ENCODE assay signal across 18 cellular contexts in genomic region chr1:43512681-43513080, GRCh38.
"Had no signal": no experiment of that assay in that cellular context is flagged by ENCODE, and none has a peak within 500 bp of the region (broad histone marks: within the 10 kb centered on the region; RNA-seq: fewer than 3 reads in every experiment).

No MANE protein-coding gene starts in this region.

- H3K27ac ChIP-seq: psoas muscle, spleen, thoracic aorta had no signal

- DNase-seq: central memory CD4-positive, alpha-beta T cell; effector memory CD8-positive, alpha-beta T cell; erythroblast; foreskin melanocyte; kidney glomerular epithelial cell; mammary epithelial cell; occipital lobe; psoas muscle; retina; spleen; stimulated activated CD4-positive, alpha-beta T cell treated with anti-CD3 and anti-CD28 coated beads, Interleukin-15, amount 100 ng/mL, for 24 hours; stimulated activated CD4-positive, alpha-beta T cell treated with anti-CD3 and anti-CD28 coated beads, Interleukin-1b, Interleukin-23, amount 100 ng/mL, for 48 hours; stimulated activated CD4-positive, alpha-beta T cell treated with anti-CD3 and anti-CD28 coated beads, Interleukin-4, amount 100 ng/mL, for 24 hours had no signal

- H3K4me1 ChIP-seq: psoas muscle, spleen had no signal

- H3K27me3 ChIP-seq: hepatocyte had no signal

- ATAC-seq: effector memory CD8-positive, alpha-beta T cell; left lobe of liver; psoas muscle; sciatic nerve; stimulated activated memory B cell treated with anti-CD40 and anti-IgM and Interleukin-4, amounts not matched to agents 10 μg/mL and 1 μg/mL and 100 μg/mL, for 72 hours had no signal

- H3K36me3 ChIP-seq: spleen, thoracic aorta had no signal

- H3K4me3 ChIP-seq: hepatocyte, psoas muscle, spleen, thoracic aorta had no signal

- H3K9me3 ChIP-seq: psoas muscle, thoracic aorta had no signal
